ENCODE assay signal across 1 cellular context in genomic region chr21:44482581-44483287, GRCh38.
A peak's percentile ranks its signal among the peaks of the same experiment; 100 is the strongest.
TF ChIP-seq lines count a peak whose summit lies in the region.

No MANE protein-coding gene starts in this region.

TF ChIP-seq in HepG2, 621 proteins besides CTCF, POLR2A, EP300 and RAD21 (continued from another document and continues in another):
- TF ChIP-seq MLX (CRISPR knock-in tag; IDR thresholded peaks at IDR 0.05), result no peak; the same call in 1 of the 2 replicates
- no peak for TF ChIP-seq E2F2 (CRISPR knock-in tag; IDR thresholded peaks at IDR 0.05; ENCODE audit: borderline replicate concordance)
- no peak for TF ChIP-seq MAZ (IDR thresholded peaks at IDR 0.05; ENCODE audit: borderline replicate concordance, low read depth, low read length)
- 0 out of 2 replicates have a peak, but pooled peaks have one; percentile 19 for TF ChIP-seq MAZ (CRISPR knock-in tag; IDR thresholded peaks at IDR 0.05; ENCODE audit: low read depth)
- no peak for TF ChIP-seq NFIB (CRISPR knock-in tag; IDR thresholded peaks at IDR 0.05; ENCODE audit: borderline replicate concordance)
- no peak for TF ChIP-seq ZNF577 (CRISPR knock-in tag; IDR thresholded peaks at IDR 0.05; ENCODE audit: borderline replicate concordance, low read depth)
- no peak for TF ChIP-seq MXD1 (CRISPR knock-in tag; IDR thresholded peaks at IDR 0.05)
- no peak for TF ChIP-seq ZNF646 (CRISPR knock-in tag; IDR thresholded peaks at IDR 0.05)
- no peak for TF ChIP-seq MAFG (CRISPR knock-in tag; IDR thresholded peaks at IDR 0.05)
- peak; percentile 36; the same call in 1 of the 2 replicates for TF ChIP-seq ZSCAN9 (CRISPR knock-in tag; IDR thresholded peaks at IDR 0.05; ENCODE audit: borderline replicate concordance)
- no peak for TF ChIP-seq HOMEZ (CRISPR knock-in tag; IDR thresholded peaks at IDR 0.05; ENCODE audit: low read depth)
- no peak for TF ChIP-seq ZNF30 (CRISPR knock-in tag; IDR thresholded peaks at IDR 0.05)
- no peak for TF ChIP-seq ZIK1 (CRISPR knock-in tag; IDR thresholded peaks at IDR 0.05; ENCODE audit: borderline replicate concordance, low read depth)
- peak; percentile 74; the same call in 1 of the 2 replicates for TF ChIP-seq ZNF687 (CRISPR knock-in tag; IDR thresholded peaks at IDR 0.05)
- TF ChIP-seq MED13 (CRISPR knock-in tag; IDR thresholded peaks at IDR 0.05), result peak; percentile 63; the same call in 1 of the 2 replicates
- no peak for TF ChIP-seq ATF3 (CRISPR knock-in tag; IDR thresholded peaks at IDR 0.05)
- no peak for TF ChIP-seq ZFAT (CRISPR knock-in tag; conservative IDR thresholded peaks at IDR 0.05)
- peak; percentile 33 for TF ChIP-seq GATAD2A (CRISPR knock-in tag; IDR thresholded peaks at IDR 0.05)
- no peak for TF ChIP-seq ZNF513 (CRISPR knock-in tag; conservative IDR thresholded peaks at IDR 0.05)
- peak; percentile 35; the same call in 1 of the 2 replicates for TF ChIP-seq GABPB1 (CRISPR knock-in tag; IDR thresholded peaks at IDR 0.05)
- no peak for TF ChIP-seq ZNF235 (CRISPR knock-in tag; IDR thresholded peaks at IDR 0.05; ENCODE audit: borderline replicate concordance)
- no peak for TF ChIP-seq ZNF329 (CRISPR knock-in tag; IDR thresholded peaks at IDR 0.05; ENCODE audit: low read depth)
- TF ChIP-seq NR3C1 (CRISPR knock-in tag; IDR thresholded peaks at IDR 0.05), result no peak
- no peak for TF ChIP-seq USF2 (IDR thresholded peaks at IDR 0.05; ENCODE audit: low read depth, low read length)
- no peak for TF ChIP-seq USF2 (CRISPR knock-in tag; IDR thresholded peaks at IDR 0.05; ENCODE audit: borderline replicate concordance)
- peak; percentile 54; the same call in 1 of the 2 replicates for TF ChIP-seq TGIF2 (CRISPR knock-in tag; IDR thresholded peaks at IDR 0.05)
- no peak for TF ChIP-seq NCOA5 (CRISPR knock-in tag; IDR thresholded peaks at IDR 0.05)
- no peak for TF ChIP-seq GPN1 (CRISPR knock-in tag; IDR thresholded peaks at IDR 0.05; ENCODE audit: borderline replicate concordance)
- TF ChIP-seq TFDP1 (CRISPR knock-in tag; IDR thresholded peaks at IDR 0.05; ENCODE audit: borderline replicate concordance), result no peak
- no peak for TF ChIP-seq ZBTB26 (CRISPR knock-in tag; IDR thresholded peaks at IDR 0.05; ENCODE audit: borderline replicate concordance)
- TF ChIP-seq ZNF563 (CRISPR knock-in tag; IDR thresholded peaks at IDR 0.05), result peak; percentile 65; the same call in 1 of the 2 replicates
- no peak for TF ChIP-seq NFE2L2 (IDR thresholded peaks at IDR 0.05; ENCODE audit: low read length)
- TF ChIP-seq JARID2 (CRISPR knock-in tag; IDR thresholded peaks at IDR 0.05; ENCODE audit: insufficient replicate concordance), result no peak
- peak in 1 of 2 experiments; percentile 45; a peak in 2 of 4 replicates for TF ChIP-seq NR2F1 (CRISPR knock-in tag; IDR thresholded peaks at IDR 0.05)
- no peak for TF ChIP-seq ZNF263 (CRISPR knock-in tag; IDR thresholded peaks at IDR 0.05)
